12 cellular contexts compared by ENCODE assay signal in genomic region chr2:37459095-37459981, GRCh38.
DNase-seq lines count a peak whose midpoint lies in the region; ATAC-seq and TF ChIP-seq lines count a peak whose summit lies in the region.
"Had no signal": no experiment of that assay in that cellular context is flagged by ENCODE, and none has a peak within 500 bp of the region (broad histone marks: within the 10 kb centered on the region; RNA-seq: fewer than 3 reads in every experiment).

No MANE protein-coding gene starts in this region.

- DNase-seq in AG10803 (ENCODE audit: low read depth): peak; percentile 84
- peak; percentile 70 for DNase-seq in dedifferentiated amniotic fluid mesenchymal stem cell (ENCODE audit: extremely low spot score)
- DNase-seq in mesothelial cell of epicardium (ENCODE audit: low spot score in 2 of 2, unreplicated experiment in 2 of 2): no peak
- DNase-seq in H4 (ENCODE audit: low spot score): no peak
- no peak for DNase-seq in SK-N-DZ (ENCODE audit: low spot score)
- DNase-seq: activated CD4-positive, CD25-positive, alpha-beta regulatory T cell; amygdala; Calu3; NCI-H1092 had no signal

- peak overlapping the region; percentile 4 for H3K4me2 ChIP-seq in Loucy (ENCODE audit: low read depth, low read length, poor library complexity, severe bottlenecking)

- H3K9me3 Mint-ChIP-seq in mesothelial cell of epicardium: peaks cover 11% of the 10 kb centered on the region

- H3K9me3 ChIP-seq in Loucy (ENCODE audit: insufficient read depth, low read depth, low read length): no peaks in the 10 kb centered on the region

- peaks cover 60% of the 10 kb centered on the region for H3K4me1 ChIP-seq in Loucy (ENCODE audit: insufficient read depth, low read length, poor library complexity, severe bottlenecking)

- H3K36me3 Mint-ChIP-seq in mesothelial cell of epicardium: no peaks in the 10 kb centered on the region

- peak overlapping the region; percentile 85 for H3K27ac Mint-ChIP-seq in mesothelial cell of epicardium

- ATAC-seq in HG02678 (IDR thresholded peaks at IDR 0.05; ENCODE audit: unreplicated experiment): no peak
- ATAC-seq in GM21447 (IDR thresholded peaks at IDR 0.05; ENCODE audit: unreplicated experiment): no peak

- no peaks in the 10 kb centered on the region for H4K20me1 ChIP-seq in Loucy (ENCODE audit: insufficient read depth, low read length, poor library complexity, severe bottlenecking)

- no peak for TF ChIP-seq CTCF in AG10803 (conservative IDR thresholded peaks at IDR 0.05; ENCODE audit: low read length)
- TF ChIP-seq CTCF in Loucy (conservative IDR thresholded peaks at IDR 0.05; ENCODE audit: low read length): no peak
- TF ChIP-seq CTCF in mesothelial cell of epicardium (IDR thresholded peaks at IDR 0.05; ENCODE audit: unreplicated experiment): no peak

- H3K36me3 ChIP-seq in Loucy (ENCODE audit: insufficient read depth, low read length): no peaks in the 10 kb centered on the region

- no peak overlapping the region for H3K4me3 ChIP-seq in AG10803 (ENCODE audit: low read length)
- no peak overlapping the region for H3K4me3 ChIP-seq in Loucy (ENCODE audit: low read length, poor library complexity, severe bottlenecking)

- peak overlapping the region; percentile 88 for H2AFZ ChIP-seq in Loucy (ENCODE audit: low read length)

- H3K79me2 ChIP-seq in Loucy (ENCODE audit: insufficient read depth, low read length): no peaks in the 10 kb centered on the region

- no peaks in the 10 kb centered on the region for H3K27me3 Mint-ChIP-seq in mesothelial cell of epicardium (ENCODE audit: low read depth)

- no peaks in the 10 kb centered on the region for H3K9me2 ChIP-seq in Loucy (replicated peaks; ENCODE audit: low read depth, low read length)

- H3K27me3 ChIP-seq in Loucy (ENCODE audit: insufficient read depth, low read length, poor library complexity, severe bottlenecking): no peaks in the 10 kb centered on the region

- peaks cover 75% of the 10 kb centered on the region for H3K4me1 Mint-ChIP-seq in mesothelial cell of epicardium

- peak overlapping the region; percentile 25 for H3K9ac ChIP-seq in Loucy (ENCODE audit: low read depth, low read length, poor library complexity, severe bottlenecking)

- peaks cover 6% of the 10 kb centered on the region; the same call in 1 of the 2 replicates for H3F3A ChIP-seq in Loucy (ENCODE audit: low read depth)

- no peak overlapping the region for H3K4me3 Mint-ChIP-seq in mesothelial cell of epicardium

Comparison
In these comparisons a context has a peak if more than half of its experiments do, and no peak if none do; other contexts are left out.
1. DNase-seq: peak in AG10803 (single experiment) and dedifferentiated amniotic fluid mesenchymal stem cell (single experiment); none in mesothelial cell of epicardium (0 of 2), H4 (single experiment) and SK-N-DZ (single experiment).